ENCODE assay signal across 8 cellular contexts in genomic region chr3:141311496-141312358, GRCh38. TPM values are rescaled to one million over a fixed set of nuclear protein-coding genes. Genes with fewer than 3 reads are reported as not detected.
A peak's percentile ranks its signal among the peaks of the same experiment; 100 is the strongest.
DNase-seq lines count a peak whose midpoint lies in the region; ATAC-seq lines count a peak whose summit lies in the region.

No MANE protein-coding gene starts in this region.

- no peaks in the 10 kb centered on the region for H3K27me3 ChIP-seq in esophagus (ENCODE audit: control insufficient read depth in 1 of 2, insufficient read depth in 2 of 2, low read length in 2 of 2)
- H3K27me3 ChIP-seq in muscle layer of colon (ENCODE audit: control insufficient read depth in 1 of 2, insufficient read depth in 2 of 2, low read length in 2 of 2), result no peaks in the 10 kb centered on the region

- ATAC-seq in GM21529 (IDR thresholded peaks at IDR 0.05; ENCODE audit: unreplicated experiment), result peak; percentile 98

- H3K9me3 Mint-ChIP-seq in IgD-negative memory B cell, result no peaks in the 10 kb centered on the region

- H3K27me3 Mint-ChIP-seq in IgD-negative memory B cell, result no peaks in the 10 kb centered on the region

- H3K9me3 ChIP-seq in esophagus (ENCODE audit: control insufficient read depth in 2 of 2, insufficient read depth in 1 of 2, low read depth in 1 of 2, low read length in 1 of 2), result no peaks in the 10 kb centered on the region
- H3K9me3 ChIP-seq in muscle layer of colon (ENCODE audit: low read length), result no peaks in the 10 kb centered on the region

- peak overlapping the region; percentile 89 to 99 (median 98) for H3K4me3 Mint-ChIP-seq in IgD-negative memory B cell

- H3K27ac Mint-ChIP-seq in IgD-negative memory B cell, result peak overlapping the region; percentile 77 to 96 (median 94)

- H3K36me3 ChIP-seq in esophagus (ENCODE audit: control insufficient read depth in 2 of 2, insufficient read depth in 2 of 2, low read length in 1 of 2), result no peaks in the 10 kb centered on the region
- no peaks in the 10 kb centered on the region for H3K36me3 ChIP-seq in muscle layer of colon (ENCODE audit: insufficient read depth, low read length)

- no peaks in the 10 kb centered on the region for H3K36me3 Mint-ChIP-seq in IgD-negative memory B cell

- peak overlapping the region; percentile 18 for H3K9ac ChIP-seq in muscle layer of colon (ENCODE audit: low read length)

- DNase-seq in DMS53 (lab: John Stamatoyannopoulos, UW), result peak; percentile 98
- DNase-seq in OCI-M1 (lab: John Stamatoyannopoulos, UW), result peak; percentile 99
- peak; percentile 96 for DNase-seq in activated T-cell treated with anti-CD3 and anti-CD28 coated beads, Interleukin-2, amount 50 U/mL, for 1 hour
- peak; percentile 93 for DNase-seq in stimulated activated CD8-positive, alpha-beta memory T cell treated with anti-CD3 and anti-CD28 coated beads, Interleukin-7, amount 100 ng/mL, for 24 hours (ENCODE audit: low read depth)

- H3K4me1 ChIP-seq in esophagus (ENCODE audit: control insufficient read depth in 2 of 2, insufficient read depth in 2 of 2, low read length in 1 of 2), result peaks cover 0 to 11% of the 10 kb centered on the region in 2 donors
- peaks cover 13% of the 10 kb centered on the region for H3K4me1 ChIP-seq in muscle layer of colon (ENCODE audit: insufficient read depth, low read length)

- H3K4me3 ChIP-seq in esophagus (ENCODE audit: low read depth in 1 of 2, low read length in 2 of 2), result peak overlapping the region; percentile 77 to 90
- H3K4me3 ChIP-seq in muscle layer of colon (ENCODE audit: low read depth in 1 of 2, low read length in 2 of 2), result peak overlapping the region; percentile 80 to 89

- H3K27ac ChIP-seq in esophagus (ENCODE audit: low read depth in 2 of 2, low read length in 1 of 2) (peak overlapping the region; percentile 20 to 83), muscle layer of colon (ENCODE audit: low read depth, low read length) (peak overlapping the region; percentile 97)

- peaks cover 8 to 21% (median 18%) of the 10 kb centered on the region in 3 donors for H3K4me1 Mint-ChIP-seq in IgD-negative memory B cell

- WGBS in esophagus, 2 donors, result 6% methylated on average over 42 to 43 of the region's 43 CpGs

RNA-seq across cellular contexts. Expression of gene ZBTB38, which starts 56.6 kb away (rescaled TPM):
- polyA plus RNA-seq in IgD-negative memory B cell, result 113 TPM
- 1 to 10 TPM; 3.4 to 5.9 TPM for polyA plus RNA-seq in esophagus

Comparison
In these comparisons a context has a peak if more than half of its experiments do, and no peak if none do; other contexts are left out.
1. Peak in every context shown above with its lines: DNase-seq, ATAC-seq, H3K4me3 ChIP-seq and H3K27ac ChIP-seq.
2. RNA of gene ZBTB38, which starts 56.6 kb away (polyA plus RNA-seq): 113 TPM in IgD-negative memory B cell (single experiment); 3.4 to 5.9 TPM in esophagus; every median in the first group is over 10 times any median in the second.